In genomic region chrX:100373673-100374072, GRCh38 we compare ENCODE assay signal across 33 cellular contexts. TPM values are rescaled to one million over a fixed set of nuclear protein-coding genes. Genes with fewer than 3 reads are reported as not detected.
"Had no signal": no experiment of that assay in that cellular context is flagged by ENCODE, and none has a peak within 500 bp of the region (broad histone marks: within the 10 kb centered on the region; RNA-seq: fewer than 3 reads in every experiment).

No MANE protein-coding gene starts in this region.

- H3K36me3 ChIP-seq: adrenal gland, esophagus muscularis mucosa, gastrocnemius medialis, heart left ventricle, WERI-Rb-1 had no signal

- ATAC-seq: activated CD4-positive, CD25-positive, alpha-beta regulatory T cell treated with anti-CD3 and anti-CD28 coated beads, Interleukin-2, amount 50 U/mL, for 24 hours; activated CD8-positive, alpha-beta T cell treated with anti-CD3 and anti-CD28 coated beads for 36 hours; activated naive CD8-positive, alpha-beta T cell treated with anti-CD3 and anti-CD28 coated beads, Interleukin-2, amount 50 U/mL, for 24 hours; activated T-cell treated with anti-CD3 and anti-CD28 coated beads, Interleukin-2, amount 50 U/mL, for 4 hours; activated T-helper 17 cell treated with anti-CD3 and anti-CD28 coated beads, Interleukin-2, amount 50 U/mL, for 72 hours; body of pancreas; effector memory CD8-positive, alpha-beta T cell; foreskin keratinocyte; gastrocnemius medialis; heart left ventricle had no signal

- H3K27me3 ChIP-seq: body of pancreas, esophagus muscularis mucosa, foreskin keratinocyte, gastrocnemius medialis had no signal

- H3K9me3 Mint-ChIP-seq: activated B cell treated with CpG ODN at 0.5 μM for 24 hours; activated CD8-positive, alpha-beta T cell treated with anti-CD3 and anti-CD28 coated beads for 36 hours; activated naive CD4-positive, alpha-beta T cell treated with anti-CD3 and anti-CD28 coated beads for 36 hours; activated naive CD4-positive, alpha-beta T cell treated with anti-CD3 and anti-CD28 coated beads, Interleukin-2, amount 50 U/mL, for 24 hours; activated naive CD8-positive, alpha-beta T cell treated with anti-CD3 and anti-CD28 coated beads for 36 hours; activated naive CD8-positive, alpha-beta T cell treated with anti-CD3 and anti-CD28 coated beads, Interleukin-2, amount 50 U/mL, for 24 hours; activated T-cell treated with anti-CD3 and anti-CD28 coated beads, Interleukin-2, amount 50 U/mL, for 4 hours; activated T-helper 17 cell treated with anti-CD3 and anti-CD28 coated beads, Interleukin-2, amount 50 U/mL, for 72 hours; effector memory CD8-positive, alpha-beta T cell; T-helper 2 cell treated with Interferon-gamma antibody and Interleukin-4, amounts not matched to agents 5 μg/mL and 100 μg/mL, for 36 hours had no signal

- H3K36me3 Mint-ChIP-seq: activated naive CD4-positive, alpha-beta T cell treated with anti-CD3 and anti-CD28 coated beads, Interleukin-2, amount 50 U/mL, for 24 hours; activated naive CD8-positive, alpha-beta T cell treated with anti-CD3 and anti-CD28 coated beads for 36 hours had no signal

- H3K4me1 ChIP-seq: adrenal gland, body of pancreas, foreskin keratinocyte, gastrocnemius medialis, heart left ventricle had no signal

- DNase-seq: activated B cell treated with CpG ODN at 0.5 μM for 24 hours; activated CD4-positive, alpha-beta T cell treated with anti-CD3 and anti-CD28 coated beads for 48 hours; activated CD4-positive, alpha-beta T cell treated with anti-CD3 and anti-CD28 coated beads, Interleukin-2, amount 50 U/mL, for 1 hour; activated CD4-positive, alpha-beta T cell treated with anti-CD3 and anti-CD28 coated beads, Interleukin-2, amount 50 U/mL, for 48 hours; activated CD8-positive, alpha-beta memory T cell treated with anti-CD3 and anti-CD28 coated beads for 24 hours; activated CD8-positive, alpha-beta T cell treated with anti-CD3 and anti-CD28 coated beads for 36 hours; activated effector memory CD4-positive, alpha-beta T cell treated with anti-CD3 and anti-CD28 coated beads, Interleukin-2, amount 50 U/mL, for 16 hours; activated naive CD4-positive, alpha-beta T cell treated with anti-CD3 and anti-CD28 coated beads for 36 hours; activated naive CD8-positive, alpha-beta T cell treated with anti-CD3 and anti-CD28 coated beads for 36 hours; activated naive CD8-positive, alpha-beta T cell treated with anti-CD3 and anti-CD28 coated beads, Interleukin-2, amount 50 U/mL, for 24 hours; activated T-cell treated with anti-CD3 and anti-CD28 coated beads, Interleukin-2, amount 50 U/mL, for 4 hours; adrenal gland; amygdala; aorta; body of pancreas; caudate nucleus; cortex of kidney; dermis blood vessel endothelial cell; effector CD4-positive, alpha-beta T cell; effector memory CD8-positive, alpha-beta T cell; erythroblast; foreskin keratinocyte; gastrocnemius medialis; glutamatergic neuron; heart left ventricle; T1000; WERI-Rb-1 had no signal

- H3K27ac ChIP-seq: adrenal gland, body of pancreas, esophagus muscularis mucosa, foreskin keratinocyte, gastrocnemius medialis, heart left ventricle, WERI-Rb-1 had no signal

- H3K9me3 ChIP-seq: adrenal gland, body of pancreas, esophagus muscularis mucosa, gastrocnemius medialis, heart left ventricle had no signal

- H3K4me1 Mint-ChIP-seq: activated B cell treated with CpG ODN at 0.5 μM for 24 hours; activated naive CD4-positive, alpha-beta T cell treated with anti-CD3 and anti-CD28 coated beads, Interleukin-2, amount 50 U/mL, for 24 hours; activated naive CD8-positive, alpha-beta T cell treated with anti-CD3 and anti-CD28 coated beads for 36 hours; activated naive CD8-positive, alpha-beta T cell treated with anti-CD3 and anti-CD28 coated beads, Interleukin-2, amount 50 U/mL, for 24 hours; activated T-helper 17 cell treated with anti-CD3 and anti-CD28 coated beads, Interleukin-2, amount 50 U/mL, for 72 hours had no signal

- H3K27me3 Mint-ChIP-seq: activated B cell treated with CpG ODN at 0.5 μM for 24 hours; activated CD8-positive, alpha-beta T cell treated with anti-CD3 and anti-CD28 coated beads for 36 hours; activated naive CD8-positive, alpha-beta T cell treated with anti-CD3 and anti-CD28 coated beads for 36 hours; activated naive CD8-positive, alpha-beta T cell treated with anti-CD3 and anti-CD28 coated beads, Interleukin-2, amount 50 U/mL, for 24 hours; activated T-helper 17 cell treated with anti-CD3 and anti-CD28 coated beads, Interleukin-2, amount 50 U/mL, for 72 hours; effector memory CD8-positive, alpha-beta T cell had no signal

- FAIRE-seq: colon had no signal

- H3K27ac Mint-ChIP-seq: activated B cell treated with CpG ODN at 0.5 μM for 24 hours; activated CD8-positive, alpha-beta T cell treated with anti-CD3 and anti-CD28 coated beads for 36 hours; activated naive CD4-positive, alpha-beta T cell treated with anti-CD3 and anti-CD28 coated beads for 36 hours; activated naive CD4-positive, alpha-beta T cell treated with anti-CD3 and anti-CD28 coated beads, Interleukin-2, amount 50 U/mL, for 24 hours; activated naive CD8-positive, alpha-beta T cell treated with anti-CD3 and anti-CD28 coated beads for 36 hours; activated naive CD8-positive, alpha-beta T cell treated with anti-CD3 and anti-CD28 coated beads, Interleukin-2, amount 50 U/mL, for 24 hours; activated T-helper 17 cell treated with anti-CD3 and anti-CD28 coated beads, Interleukin-2, amount 50 U/mL, for 72 hours; effector memory CD8-positive, alpha-beta T cell; T-helper 2 cell treated with Interferon-gamma antibody and Interleukin-4, amounts not matched to agents 5 μg/mL and 100 μg/mL, for 36 hours had no signal

- H3K4me3 ChIP-seq: adrenal gland, body of pancreas, esophagus muscularis mucosa, gastrocnemius medialis, heart left ventricle had no signal

- H3K4me3 Mint-ChIP-seq: activated B cell treated with CpG ODN at 0.5 μM for 24 hours; activated CD8-positive, alpha-beta T cell treated with anti-CD3 and anti-CD28 coated beads for 36 hours; activated naive CD4-positive, alpha-beta T cell treated with anti-CD3 and anti-CD28 coated beads for 36 hours; activated naive CD4-positive, alpha-beta T cell treated with anti-CD3 and anti-CD28 coated beads, Interleukin-2, amount 50 U/mL, for 24 hours; activated naive CD8-positive, alpha-beta T cell treated with anti-CD3 and anti-CD28 coated beads for 36 hours; activated naive CD8-positive, alpha-beta T cell treated with anti-CD3 and anti-CD28 coated beads, Interleukin-2, amount 50 U/mL, for 24 hours; activated T-cell treated with anti-CD3 and anti-CD28 coated beads, Interleukin-2, amount 50 U/mL, for 4 hours; activated T-helper 17 cell treated with anti-CD3 and anti-CD28 coated beads, Interleukin-2, amount 50 U/mL, for 72 hours; effector memory CD8-positive, alpha-beta T cell; T-helper 2 cell treated with Interferon-gamma antibody and Interleukin-4, amounts not matched to agents 5 μg/mL and 100 μg/mL, for 36 hours had no signal

RNA-seq across cellular contexts. Expression of gene PCDH19, which starts 36.4 kb away (rescaled TPM):
- total RNA-seq: activated B cell treated with CpG ODN at 0.5 μM for 24 hours; activated CD8-positive, alpha-beta T cell treated with anti-CD3 and anti-CD28 coated beads for 36 hours; activated naive CD4-positive, alpha-beta T cell treated with anti-CD3 and anti-CD28 coated beads for 36 hours; activated naive CD8-positive, alpha-beta T cell treated with anti-CD3 and anti-CD28 coated beads for 36 hours; activated T-cell treated with anti-CD3 and anti-CD28 coated beads, Interleukin-2, amount 50 U/mL, for 4 hours; activated T-helper 17 cell treated with anti-CD3 and anti-CD28 coated beads, Interleukin-2, amount 50 U/mL, for 72 hours had no signal
- polyA plus RNA-seq: foreskin keratinocyte had no signal
